ENCODE assay signal across 17 cellular contexts in the genomic region with DNA sequence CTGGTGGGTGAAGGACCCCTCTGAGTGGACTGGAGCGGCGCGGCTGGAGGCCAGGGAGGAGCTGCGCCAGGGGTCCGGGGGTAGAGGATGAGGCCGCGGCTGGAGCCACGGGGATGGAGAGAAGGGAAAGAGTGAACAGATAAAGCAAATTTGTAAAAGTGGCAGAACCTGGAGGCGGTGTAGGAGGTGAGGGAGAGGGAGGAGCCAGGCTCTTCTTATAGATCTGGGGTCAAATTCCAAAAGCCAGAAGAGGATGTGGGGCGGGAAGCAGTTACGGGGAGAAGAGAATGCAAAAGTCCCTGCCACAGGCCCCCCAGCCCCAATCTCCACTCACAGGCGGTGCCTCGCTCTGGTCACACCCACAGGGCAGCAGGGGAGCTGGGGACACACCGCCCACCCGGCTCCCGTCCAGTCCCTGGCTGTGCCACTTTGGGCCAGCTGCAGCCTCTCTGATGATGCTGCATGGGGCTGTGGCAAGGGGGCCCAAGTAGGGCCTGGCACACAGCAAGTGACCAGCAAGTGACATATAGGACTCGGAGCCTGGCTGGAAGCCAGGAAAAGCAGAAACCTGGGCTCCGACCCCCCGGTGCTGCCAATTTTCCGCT. TPM values are rescaled to one million over a fixed set of nuclear protein-coding genes. Genes with fewer than 3 reads are reported as not detected.
DNase-seq lines count a peak whose midpoint lies in the region; ATAC-seq and TF ChIP-seq lines count a peak whose summit lies in the region.
"Had no signal": no experiment of that assay in that cellular context is flagged by ENCODE, and none has a peak within 500 bp of the region (broad histone marks: within the 10 kb centered on the region; RNA-seq: fewer than 3 reads in every experiment).

No MANE protein-coding gene starts in this region.

- ATAC-seq in PC-3 = no peak
- ATAC-seq in stimulated activated effector memory CD8-positive, alpha-beta T cell treated with anti-CD3 and anti-CD28 coated beads, Interleukin-12 subunit alpha, Interleukin-12 subunit beta, amount 100 ng/mL, for 72 hours = no peak
- no peak for ATAC-seq in GM19328 (IDR thresholded peaks at IDR 0.05; ENCODE audit: unreplicated experiment)
- ATAC-seq in activated T-helper 17 cell treated with anti-CD3 and anti-CD28 coated beads, Interleukin-2, amount 50 U/mL, for 72 hours (replicated peaks) = no peak

- H3K4me2 ChIP-seq in PC-3 (ENCODE audit: low read length) (peak overlapping the region; percentile 99), hepatocyte (peak overlapping the region; percentile 99)

- no peak overlapping the region for H3K27ac Mint-ChIP-seq in stimulated activated effector memory CD8-positive, alpha-beta T cell treated with anti-CD3 and anti-CD28 coated beads, Interleukin-12 subunit alpha, Interleukin-12 subunit beta, amount 100 ng/mL, for 72 hours
- no peak overlapping the region for H3K27ac Mint-ChIP-seq in activated T-helper 17 cell treated with anti-CD3 and anti-CD28 coated beads, Interleukin-2, amount 50 U/mL, for 72 hours

- intact Hi-C loops in cardiac septum (cut with DNase I) = loop anchor here (10.0 kb wide), 1 partner anchor 192 kb away; the partner anchor contains the start of gene NAPSA
- intact Hi-C loops in PC-3 (cut with micrococcal nuclease) = no loop called here

- H4K20me1 ChIP-seq in PC-3 (ENCODE audit: low read length) (no peaks in the 10 kb centered on the region), hepatocyte (ENCODE audit: insufficient read depth, poor library complexity, severe bottlenecking) (no peaks in the 10 kb centered on the region)

- H3K36me3 ChIP-seq in cardiac muscle cell (no peaks in the 10 kb centered on the region), PC-3 (ENCODE audit: low read depth, low read length) (no peaks in the 10 kb centered on the region), hepatocyte (replicated peaks; ENCODE audit: insufficient read depth, low read depth) (no peaks in the 10 kb centered on the region)
- H3K36me3 ChIP-seq: colonic mucosa had no signal

- POLR2A ChIA-PET in PC-3 (lab: Charles Lee; ENCODE audit: unreplicated experiment) = no interaction called here

- peak overlapping the region; percentile 35 for H3K4me3 ChIP-seq in cardiac muscle cell
- H3K4me3 ChIP-seq in PC-3 (ENCODE audit: low read length) = no peak overlapping the region
- no peak overlapping the region for H3K4me3 ChIP-seq in hepatocyte

- H3K36me3 Mint-ChIP-seq in stimulated activated effector memory CD8-positive, alpha-beta T cell treated with anti-CD3 and anti-CD28 coated beads, Interleukin-12 subunit alpha, Interleukin-12 subunit beta, amount 100 ng/mL, for 72 hours = no peaks in the 10 kb centered on the region
- H3K36me3 Mint-ChIP-seq in activated T-helper 17 cell treated with anti-CD3 and anti-CD28 coated beads, Interleukin-2, amount 50 U/mL, for 72 hours (ENCODE audit: low read depth) = no peaks in the 10 kb centered on the region
- H3K36me3 Mint-ChIP-seq: activated CD8-positive, alpha-beta memory T cell treated with anti-CD3 and anti-CD28 coated beads, Interleukin-2, amount 10 ng/mL, durations not matched to agents 7 days and 5 days; activated naive CD8-positive, alpha-beta T cell treated with anti-CD3 and anti-CD28 coated beads, Interleukin-2, amount 10 ng/mL, durations not matched to agents 7 days and 5 days had no signal

- no peaks in the 10 kb centered on the region for H3K27me3 ChIP-seq in cardiac muscle cell
- H3K27me3 ChIP-seq in PC-3 (ENCODE audit: low read length) = peaks cover 34% of the 10 kb centered on the region
- H3K27me3 ChIP-seq in hepatocyte = peaks cover 12% of the 10 kb centered on the region

- no peak for DNase-seq in cardiac muscle cell (ENCODE audit: low read depth in 1 of 2, low spot score in 1 of 2)
- DNase-seq in cardiac septum (ENCODE audit: low spot score) = no peak
- no peak for DNase-seq in PC-3
- peak; percentile 60 for DNase-seq in hepatocyte (ENCODE audit: low spot score)
- DNase-seq in stimulated activated effector memory CD8-positive, alpha-beta T cell treated with anti-CD3 and anti-CD28 coated beads, Interleukin-12 subunit alpha, Interleukin-12 subunit beta, amount 100 ng/mL, for 72 hours (ENCODE audit: low spot score in 2 of 2) = no peak
- no peak for DNase-seq in NCI-H2107 treated with DMSO at 0.1 percent for 48 hours (lab: John Stamatoyannopoulos, UW; ENCODE audit: unreplicated experiment)
- DNase-seq: DMS153, NCI-H510A treated with DMSO at 0.1 percent for 48 hours had no signal

- peak overlapping the region; percentile 91 for H3K4me3 Mint-ChIP-seq in stimulated activated effector memory CD8-positive, alpha-beta T cell treated with anti-CD3 and anti-CD28 coated beads, Interleukin-12 subunit alpha, Interleukin-12 subunit beta, amount 100 ng/mL, for 72 hours
- H3K4me3 Mint-ChIP-seq in activated T-helper 17 cell treated with anti-CD3 and anti-CD28 coated beads, Interleukin-2, amount 50 U/mL, for 72 hours = no peak overlapping the region

- WGBS in hepatocyte (ENCODE audit: low lambda C conversion rate, missing lambda C conversion rate) = 27% methylated on average over 12 of the region's 20 CpGs

- BruUV-seq in PC-3 (replicated peaks; lab: Mats Ljungman, UMichigan) = no TSS peak

- peaks cover 26% of the 10 kb centered on the region for H3K4me1 Mint-ChIP-seq in stimulated activated effector memory CD8-positive, alpha-beta T cell treated with anti-CD3 and anti-CD28 coated beads, Interleukin-12 subunit alpha, Interleukin-12 subunit beta, amount 100 ng/mL, for 72 hours
- peaks cover 4% of the 10 kb centered on the region for H3K4me1 Mint-ChIP-seq in activated T-helper 17 cell treated with anti-CD3 and anti-CD28 coated beads, Interleukin-2, amount 50 U/mL, for 72 hours

- H3K9me3 ChIP-seq in cardiac muscle cell (ENCODE audit: low read depth) (no peaks in the 10 kb centered on the region), PC-3 (ENCODE audit: low read length) (no peaks in the 10 kb centered on the region), hepatocyte (ENCODE audit: low read depth) (no peaks in the 10 kb centered on the region)
- H3K9me3 ChIP-seq: colonic mucosa had no signal

- H3K9ac ChIP-seq in PC-3 (ENCODE audit: low read length) = no peak overlapping the region

- H3K27ac ChIP-seq in cardiac muscle cell (peak overlapping the region; percentile 46), PC-3 (ENCODE audit: low read length) (no peak overlapping the region), hepatocyte (peak overlapping the region; percentile 65)
- H3K27ac ChIP-seq: colonic mucosa had no signal

- H3K9me2 ChIP-seq in PC-3 (replicated peaks; ENCODE audit: low read length) = no peaks in the 10 kb centered on the region
- H3K9me2 ChIP-seq in hepatocyte (replicated peaks; ENCODE audit: insufficient read depth) = no peaks in the 10 kb centered on the region

- peaks cover 27% of the 10 kb centered on the region for H3K4me1 ChIP-seq in cardiac muscle cell (ENCODE audit: low read depth)
- no peaks in the 10 kb centered on the region for H3K4me1 ChIP-seq in PC-3 (ENCODE audit: insufficient read depth, low read length)
- H3K4me1 ChIP-seq in hepatocyte (ENCODE audit: insufficient read depth) = peaks cover 3% of the 10 kb centered on the region
- H3K4me1 ChIP-seq: colonic mucosa had no signal

- peaks cover 43% of the 10 kb centered on the region for H3K27me3 Mint-ChIP-seq in activated T-helper 17 cell treated with anti-CD3 and anti-CD28 coated beads, Interleukin-2, amount 50 U/mL, for 72 hours

- no peaks in the 10 kb centered on the region for H3K79me2 ChIP-seq in PC-3 (ENCODE audit: low read length)
- H3K79me2 ChIP-seq in hepatocyte = no peaks in the 10 kb centered on the region

- H3K9me3 Mint-ChIP-seq in stimulated activated effector memory CD8-positive, alpha-beta T cell treated with anti-CD3 and anti-CD28 coated beads, Interleukin-12 subunit alpha, Interleukin-12 subunit beta, amount 100 ng/mL, for 72 hours = no peaks in the 10 kb centered on the region
- no peaks in the 10 kb centered on the region for H3K9me3 Mint-ChIP-seq in activated T-helper 17 cell treated with anti-CD3 and anti-CD28 coated beads, Interleukin-2, amount 50 U/mL, for 72 hours
- H3K9me3 Mint-ChIP-seq: activated naive CD8-positive, alpha-beta T cell treated with anti-CD3 and anti-CD28 coated beads, Interleukin-2, amount 10 ng/mL, durations not matched to agents 7 days and 5 days had no signal

- no peak overlapping the region for H2AFZ ChIP-seq in PC-3 (ENCODE audit: low read length)
- H2AFZ ChIP-seq in hepatocyte = peak overlapping the region; percentile 41

- TF ChIP-seq CTCF in cardiac muscle cell (IDR thresholded peaks at IDR 0.05; ENCODE audit: low read depth, low read length) (no peak), PC-3 (conservative IDR thresholded peaks at IDR 0.05; ENCODE audit: low read depth, low read length) (no peak), hepatocyte (IDR thresholded peaks at IDR 0.05; ENCODE audit: poor library complexity) (no peak)

- CTCF ChIA-PET in PC-3 (lab: Charles Lee) = interaction anchor here (0.6 to 1.9 kb wide), 4 partner anchors 16 to 32 kb away, joined by 3 to 13 read pairs (median 4); no protein-coding TSS in a partner anchor

- no peaks in the 10 kb centered on the region for H3F3A ChIP-seq in PC-3 (ENCODE audit: low read length, unreplicated experiment)

RNA-seq across cellular contexts. Expression of gene LRRC4B, which starts 11.1 kb away (rescaled TPM):
- total RNA-seq in cardiac muscle cell = 38.7 and 56.4 TPM in 2 replicates
- polyA plus RNA-seq in cardiac muscle cell = 5.8 and 6.2 TPM in 2 replicates
- 0.81 TPM for total RNA-seq in cardiac septum
- total RNA-seq in PC-3 (2014; rRNA removed) = 0.26 and 0.52 TPM in 2 replicates
- 6.0 and 7.7 TPM in 2 replicates for total RNA-seq in hepatocyte
- 1.8 and 2.1 TPM in 2 replicates for polyA plus RNA-seq in hepatocyte
- not detected for total RNA-seq in activated T-helper 17 cell treated with anti-CD3 and anti-CD28 coated beads, Interleukin-2, amount 50 U/mL, for 72 hours
- total RNA-seq: activated CD8-positive, alpha-beta memory T cell treated with anti-CD3 and anti-CD28 coated beads, Interleukin-2, amount 10 ng/mL, durations not matched to agents 7 days and 5 days; activated naive CD8-positive, alpha-beta T cell treated with anti-CD3 and anti-CD28 coated beads, Interleukin-2, amount 10 ng/mL, durations not matched to agents 7 days and 5 days; HT-29 had no signal
- polyA plus RNA-seq: AG04450 had no signal

RNA-seq across cellular contexts. Expression of gene ASPDH, which starts 43.4 kb away (rescaled TPM):
- total RNA-seq in cardiac muscle cell (not detected in 2 replicates), cardiac septum (not detected), PC-3 (2014; rRNA removed) (not detected in 2 replicates), hepatocyte (9.0 and 9.2 TPM in 2 replicates)
- polyA plus RNA-seq in cardiac muscle cell (not detected in 2 replicates), hepatocyte (5.2 and 7.4 TPM in 2 replicates)
- total RNA-seq in activated T-helper 17 cell treated with anti-CD3 and anti-CD28 coated beads, Interleukin-2, amount 50 U/mL, for 72 hours = not detected
- total RNA-seq: activated CD8-positive, alpha-beta memory T cell treated with anti-CD3 and anti-CD28 coated beads, Interleukin-2, amount 10 ng/mL, durations not matched to agents 7 days and 5 days; activated naive CD8-positive, alpha-beta T cell treated with anti-CD3 and anti-CD28 coated beads, Interleukin-2, amount 10 ng/mL, durations not matched to agents 7 days and 5 days; colonic mucosa; H4; HT-29; kidney epithelial cell had no signal
- polyA plus RNA-seq: AG04450 had no signal

RNA-seq across cellular contexts. Expression of gene JOSD2, which starts 46.1 kb away (rescaled TPM):
- 21.4 and 25.4 TPM in 2 replicates for total RNA-seq in cardiac muscle cell
- 29.5 and 44.8 TPM in 2 replicates for polyA plus RNA-seq in cardiac muscle cell
- 36.1 TPM for total RNA-seq in cardiac septum
- 60.8 and 71.5 TPM in 2 replicates for total RNA-seq in PC-3 (2014; rRNA removed)
- total RNA-seq in hepatocyte = 19.0 and 28.1 TPM in 2 replicates
- 81.8 and 82.9 TPM in 2 replicates for polyA plus RNA-seq in hepatocyte
- 10 to 100 TPM; 37.5 to 45.8 TPM for total RNA-seq in activated T-helper 17 cell treated with anti-CD3 and anti-CD28 coated beads, Interleukin-2, amount 50 U/mL, for 72 hours
